16 cellular contexts compared by ENCODE assay signal in genomic region chr2:160290590-160290989, GRCh38.
DNase-seq lines count a peak whose midpoint lies in the region; ATAC-seq and TF ChIP-seq lines count a peak whose summit lies in the region.
"Had no signal": no experiment of that assay in that cellular context is flagged by ENCODE, and none has a peak within 500 bp of the region (broad histone marks: within the 10 kb centered on the region; RNA-seq: fewer than 3 reads in every experiment).

No MANE protein-coding gene starts in this region.

- peaks cover 78% of the 10 kb centered on the region for H3K4me1 ChIP-seq in psoas muscle

- peak; percentile 24 for DNase-seq in NCI-H345 (lab: John Stamatoyannopoulos, UW)
- DNase-seq in NCI-H345 treated with DMSO at 0.1 percent for 48 hours (lab: John Stamatoyannopoulos, UW; ENCODE audit: unreplicated experiment): no peak
- DNase-seq in HFFc6: no peak
- no peak for DNase-seq in epithelial cell of prostate (ENCODE audit: low read depth, low spot score)
- no peak for DNase-seq in psoas muscle
- DNase-seq in glutamatergic neuron: no peak
- DNase-seq in HUDEP-2 (lab: John Stamatoyannopoulos, UW; ENCODE audit: unreplicated experiment in 76 of 76): no peak
- DNase-seq: activated B cell treated with CpG ODN at 0.5 μM for 24 hours, activated gamma-delta T cell treated with Interleukin-2 at 50 U/mL for 16 hours, foreskin keratinocyte, mesendoderm, NCI-H187 treated with DMSO at 0.1 percent for 48 hours, upper lobe of left lung had no signal

- H3K4me1 Mint-ChIP-seq in HFFc6 (ENCODE audit: low read depth) (peaks cover 77% of the 10 kb centered on the region), glutamatergic neuron (ENCODE audit: low read depth, unreplicated experiment) (peaks cover 17% of the 10 kb centered on the region)
- H3K4me1 Mint-ChIP-seq: stimulated activated memory B cell treated with anti-CD40 and anti-IgM and Interleukin-4, amounts not matched to agents 10 μg/mL and 1 μg/mL and 100 μg/mL, for 72 hours had no signal

- H3K27ac Mint-ChIP-seq in HFFc6: peak overlapping the region; percentile 84
- H3K27ac Mint-ChIP-seq in glutamatergic neuron (ENCODE audit: unreplicated experiment): no peak overlapping the region
- H3K27ac Mint-ChIP-seq: activated B cell treated with CpG ODN at 0.5 μM for 24 hours; stimulated activated memory B cell treated with anti-CD40 and anti-IgM and Interleukin-4, amounts not matched to agents 10 μg/mL and 1 μg/mL and 100 μg/mL, for 72 hours had no signal

- H3K9me3 Mint-ChIP-seq in HFFc6 (no peaks in the 10 kb centered on the region), glutamatergic neuron (ENCODE audit: unreplicated experiment) (peaks cover 2% of the 10 kb centered on the region)
- H3K9me3 Mint-ChIP-seq: activated B cell treated with CpG ODN at 0.5 μM for 24 hours; stimulated activated memory B cell treated with anti-CD40 and anti-IgM and Interleukin-4, amounts not matched to agents 10 μg/mL and 1 μg/mL and 100 μg/mL, for 72 hours had no signal

- peaks cover 72% of the 10 kb centered on the region for H3K36me3 Mint-ChIP-seq in HFFc6 (ENCODE audit: low read depth)
- H3K36me3 Mint-ChIP-seq in glutamatergic neuron (ENCODE audit: unreplicated experiment): no peaks in the 10 kb centered on the region

- H3K4me3 ChIP-seq in psoas muscle: no peak overlapping the region
- H3K4me3 ChIP-seq: skin epidermis, upper lobe of left lung had no signal

- H3K27me3 Mint-ChIP-seq in HFFc6 (ENCODE audit: insufficient read depth) (peaks cover 5% of the 10 kb centered on the region; the same call in 1 of the 2 replicates), glutamatergic neuron (ENCODE audit: unreplicated experiment) (no peaks in the 10 kb centered on the region)
- H3K27me3 Mint-ChIP-seq: activated B cell treated with CpG ODN at 0.5 μM for 24 hours; stimulated activated memory B cell treated with anti-CD40 and anti-IgM and Interleukin-4, amounts not matched to agents 10 μg/mL and 1 μg/mL and 100 μg/mL, for 72 hours had no signal

- 42 to 58% (median 54%) methylated on average over 3 of the region's 3 CpGs for WGBS in psoas muscle, 3 donors

- intact Hi-C loops in psoas muscle (cut with DNase I): no loop called here

- no peak overlapping the region for H3K4me3 Mint-ChIP-seq in HFFc6
- no peak overlapping the region for H3K4me3 Mint-ChIP-seq in glutamatergic neuron (ENCODE audit: unreplicated experiment)
- H3K4me3 Mint-ChIP-seq: activated B cell treated with CpG ODN at 0.5 μM for 24 hours; stimulated activated memory B cell treated with anti-CD40 and anti-IgM and Interleukin-4, amounts not matched to agents 10 μg/mL and 1 μg/mL and 100 μg/mL, for 72 hours had no signal

- peaks cover 0 to 24% of the 10 kb centered on the region in 2 donors for H3K36me3 ChIP-seq in psoas muscle (ENCODE audit: insufficient read depth in 1 of 2, low read depth in 1 of 2)

- H3K27me3 ChIP-seq in psoas muscle (ENCODE audit: insufficient read depth in 3 of 3, low read length in 2 of 3): no peaks in the 10 kb centered on the region
- H3K27me3 ChIP-seq: foreskin keratinocyte, upper lobe of left lung had no signal

- H3K27ac ChIP-seq in epithelial cell of prostate (peak overlapping the region; percentile 52), psoas muscle (peak overlapping the region; percentile 54)
- H3K27ac ChIP-seq: foreskin keratinocyte had no signal

- no peaks in the 10 kb centered on the region for H3K9me3 ChIP-seq in psoas muscle
- H3K9me3 ChIP-seq: upper lobe of left lung had no signal

- ATAC-seq in psoas muscle: no peak
- no peak for ATAC-seq in GM21367 (IDR thresholded peaks at IDR 0.05; ENCODE audit: unreplicated experiment)
- ATAC-seq: foreskin keratinocyte; stimulated activated memory B cell treated with anti-CD40 and anti-IgM and Interleukin-4, amounts not matched to agents 10 μg/mL and 1 μg/mL and 100 μg/mL, for 72 hours had no signal

- no peak for TF ChIP-seq CTCF in HFFc6 (IDR thresholded peaks at IDR 0.05)
- no peak for TF ChIP-seq CTCF in psoas muscle (IDR thresholded peaks at IDR 0.05)
- TF ChIP-seq CTCF in glutamatergic neuron (IDR thresholded peaks at IDR 0.05; ENCODE audit: partially characterized antibody, unreplicated experiment): no peak
